Comparison of ENCODE assay signal across 8 cellular contexts in the genomic region with DNA sequence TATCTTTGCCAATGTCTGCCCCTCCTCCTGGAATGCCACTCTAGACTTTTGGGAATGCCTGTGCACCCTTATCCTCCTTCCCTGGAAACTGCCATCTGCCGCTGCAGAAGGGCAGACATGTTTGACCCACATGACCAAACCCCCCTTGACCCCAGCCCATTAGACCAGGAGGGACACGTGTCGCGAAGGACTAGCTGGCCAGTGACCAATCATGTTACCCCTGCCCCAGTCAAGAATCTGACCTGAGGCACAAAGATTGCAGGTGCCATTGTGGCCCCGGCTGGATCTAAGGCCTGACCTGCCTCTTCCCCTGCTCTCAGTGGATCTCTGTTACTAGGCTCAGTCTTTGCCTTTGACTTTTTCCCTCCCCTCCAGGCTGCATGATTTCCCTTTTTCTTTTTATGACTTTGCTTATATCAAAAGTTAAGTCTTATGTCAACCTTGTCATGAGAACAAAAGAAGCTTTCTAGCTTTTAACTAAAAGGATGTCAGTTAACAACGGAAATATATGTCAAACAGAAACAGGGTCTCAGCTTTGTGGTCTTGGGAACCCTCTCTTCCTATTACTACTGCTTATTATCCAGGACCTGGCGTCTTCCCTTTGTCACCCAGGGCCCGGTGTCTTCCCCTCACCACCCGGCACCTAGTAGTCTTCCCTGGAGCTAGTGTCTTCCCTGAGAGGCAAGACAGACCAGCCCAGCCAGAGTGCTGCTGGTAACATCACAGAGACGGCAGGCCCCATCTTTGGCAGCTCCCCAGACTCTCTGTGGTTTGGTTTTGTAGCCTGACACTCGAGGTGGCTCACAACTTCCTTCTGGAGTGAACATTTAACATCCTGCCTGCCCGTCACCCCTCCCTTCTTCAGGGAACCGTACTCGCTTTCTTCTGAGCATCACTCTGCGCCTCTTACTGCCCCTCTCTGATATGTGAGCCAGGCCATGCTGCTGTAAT. TPM values are rescaled to one million over a fixed set of nuclear protein-coding genes. Genes with fewer than 3 reads are reported as not detected.
DNase-seq lines count a peak whose midpoint lies in the region; ATAC-seq, FAIRE-seq and TF ChIP-seq lines count a peak whose summit lies in the region.

No MANE protein-coding gene starts in this region.

- no peaks in the 10 kb centered on the region for H3K36me3 ChIP-seq in CD8-positive, alpha-beta memory T cell (ENCODE audit: insufficient read depth, low read length)
- no peaks in the 10 kb centered on the region for H3K36me3 ChIP-seq in Peyer's patch
- no peaks in the 10 kb centered on the region for H3K36me3 ChIP-seq in kidney (ENCODE audit: control insufficient read depth in 1 of 2, insufficient read depth in 2 of 2, low read length in 2 of 2)

- no peaks in the 10 kb centered on the region for H3K9me3 ChIP-seq in CD8-positive, alpha-beta memory T cell (ENCODE audit: low read length)
- H3K9me3 ChIP-seq in Peyer's patch, result no peaks in the 10 kb centered on the region
- H3K9me3 ChIP-seq in kidney (ENCODE audit: control insufficient read depth in 1 of 2, low read length in 2 of 2), result no peaks in the 10 kb centered on the region

- intact Hi-C loops in kidney (cut with DNase I), result no loop called here

- H3K4me1 ChIP-seq in CD8-positive, alpha-beta memory T cell (ENCODE audit: insufficient read depth, low read length), result peaks cover 73% of the 10 kb centered on the region
- H3K4me1 ChIP-seq in Peyer's patch (peaks cover 0 to 13% (median 8%) of the 10 kb centered on the region in 4 donors), kidney (ENCODE audit: control insufficient read depth in 1 of 2, insufficient read depth in 1 of 2, low read depth in 1 of 2, low read length in 2 of 2) (no peaks in the 10 kb centered on the region)

- no peak for TF ChIP-seq POLR2A in Peyer's patch (IDR thresholded peaks at IDR 0.05)

- no peaks in the 10 kb centered on the region for H3K36me3 Mint-ChIP-seq in CD8-positive, alpha-beta memory T cell

- no peak for TF ChIP-seq CTCF in Peyer's patch (IDR thresholded peaks at IDR 0.05)
- no peak for TF ChIP-seq CTCF in kidney (IDR thresholded peaks at IDR 0.05; ENCODE audit: borderline replicate concordance, extremely low read depth, insufficient read depth)

- H3K4me1 Mint-ChIP-seq in CD8-positive, alpha-beta memory T cell, result peaks cover 69 to 72% (median 71%) of the 10 kb centered on the region in 3 donors

- H3K27ac Mint-ChIP-seq in CD8-positive, alpha-beta memory T cell, result peak overlapping the region; percentile 83 to 98 (median 94)

- H3K27ac ChIP-seq in CD8-positive, alpha-beta memory T cell (ENCODE audit: low read depth, low read length), result peak overlapping the region; percentile 32
- peak overlapping the region; percentile 13 to 56 (median 42) for H3K27ac ChIP-seq in Peyer's patch
- H3K27ac ChIP-seq in kidney (ENCODE audit: low read depth in 2 of 2, low read length in 2 of 2), result no peak overlapping the region

- H3K4me3 Mint-ChIP-seq in CD8-positive, alpha-beta memory T cell, result peak overlapping the region; percentile 57 to 83 (median 75)

- POLR2A ChIA-PET in CD8-positive, alpha-beta memory T cell (lab: Charles Lee), result interaction anchor here (0.9 to 2.2 kb wide), 7 partner anchors 9 to 78 kb away, joined by 3 to 12 read pairs (median 4); partner anchors contain the start of gene PPIF

- no peak for FAIRE-seq in kidney (lab: Jason Lieb, UNC)

- H3K4me3 ChIP-seq in CD8-positive, alpha-beta memory T cell (ENCODE audit: low read length), result peak overlapping the region; percentile 36
- H3K4me3 ChIP-seq in Peyer's patch, result no peak overlapping the region
- H3K4me3 ChIP-seq in kidney (ENCODE audit: low read length in 2 of 2), result no peak overlapping the region

- ATAC-seq in HG02610 (IDR thresholded peaks at IDR 0.05; ENCODE audit: unreplicated experiment) (peak; percentile 55), HG03520 (IDR thresholded peaks at IDR 0.05; ENCODE audit: unreplicated experiment) (no peak)

- H3K27me3 Mint-ChIP-seq in CD8-positive, alpha-beta memory T cell, result peaks cover 0 to 1% of the 10 kb centered on the region in 2 donors

- DNase-seq in CD8-positive, alpha-beta memory T cell, result peak; percentile 64 to 91 (median 86)
- peak in 2 of 3 donors; percentile 73 to 89 for DNase-seq in Peyer's patch
- DNase-seq in activated T-helper 9 cell treated with anti-CD3 and anti-CD28 coated beads, Interleukin-2, amount 50 U/mL, for 16 hours (ENCODE audit: low read depth), result peak; percentile 55
- peak; percentile 81 for DNase-seq in kidney
- peak; percentile 19 for DNase-seq in stimulated activated CD8-positive, alpha-beta memory T cell treated with anti-CD3 and anti-CD28 coated beads, Interleukin-15, amount 100 ng/mL, for 24 hours (ENCODE audit: low read depth)
- no peak for DNase-seq in NCI-H446 treated with DMSO at 0.1 percent for 48 hours (lab: John Stamatoyannopoulos, UW)

- H3K9me3 Mint-ChIP-seq in CD8-positive, alpha-beta memory T cell, result peaks cover 0 to under 1% (median 0%) of the 10 kb centered on the region in 5 donors

- no peak overlapping the region for H3K9ac ChIP-seq in kidney (ENCODE audit: low read length in 2 of 2)

- CTCF ChIA-PET in CD8-positive, alpha-beta memory T cell (lab: Charles Lee), result interaction anchor here (1.2 to 3.5 kb wide), 9 partner anchors 8 to 127 kb away, joined by 3 to 24 read pairs (median 7); partner anchors contain the start of gene PPIF

- no peaks in the 10 kb centered on the region for H3K27me3 ChIP-seq in CD8-positive, alpha-beta memory T cell (ENCODE audit: insufficient read depth, low read length, poor library complexity, severe bottlenecking)
- H3K27me3 ChIP-seq in Peyer's patch, result no peaks in the 10 kb centered on the region

RNA-seq across cellular contexts. Expression of gene PPIF, which starts 24.4 kb away (rescaled TPM):
- total RNA-seq in CD8-positive, alpha-beta memory T cell, result 100 to 1,000 TPM; 173 to 181 TPM
- polyA plus RNA-seq in CD8-positive, alpha-beta memory T cell, result 13.7 TPM
- 10 to 100 TPM; 35.7 to 57.8 (median 45.0) TPM for total RNA-seq in Peyer's patch
- 36.7 TPM for total RNA-seq in kidney
- 120 TPM for polyA plus RNA-seq in kidney (ENCODE audit: insufficient read depth, low read depth, low replicate concordance)

Comparison
In these comparisons a context has a peak if more than half of its experiments do, and no peak if none do; other contexts are left out.
1. H3K27ac ChIP-seq: peak in CD8-positive, alpha-beta memory T cell (single experiment) and Peyer's patch (4 of 4); none in kidney (0 of 2).